ENCODE assay signal across 8 cellular contexts in the genomic region with DNA sequence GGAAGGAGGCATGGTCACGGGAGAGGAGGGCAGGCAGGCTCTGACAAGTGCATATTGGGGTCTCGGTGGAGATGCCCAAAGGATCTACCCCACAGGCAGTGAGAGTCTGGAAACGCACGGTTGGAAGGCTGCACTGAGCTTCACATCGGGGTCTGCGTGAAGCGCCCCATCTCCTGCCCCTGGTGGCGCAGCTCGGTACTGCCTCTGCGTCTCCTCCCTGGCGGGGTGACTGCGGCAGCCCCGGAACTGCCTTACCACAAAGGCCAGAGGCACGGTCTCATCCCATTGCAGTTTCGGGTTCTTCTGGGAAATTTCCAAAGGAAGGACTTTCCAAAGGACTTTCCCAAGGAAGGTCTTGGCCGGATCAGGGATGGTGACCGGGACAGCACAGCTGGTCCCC.
A peak's percentile ranks its signal among the peaks of the same experiment; 100 is the strongest.
DNase-seq lines count a peak whose midpoint lies in the region; ATAC-seq, FAIRE-seq and TF ChIP-seq lines count a peak whose summit lies in the region.

No MANE protein-coding gene starts in this region.

- H3K36me3 ChIP-seq in keratinocyte (ENCODE audit: control insufficient read depth in 2 of 2, extremely low read depth in 1 of 2, insufficient read depth in 2 of 2, low read length in 2 of 2): no peaks in the 10 kb centered on the region

- no peaks in the 10 kb centered on the region for H3K27me3 ChIP-seq in keratinocyte (ENCODE audit: control insufficient read depth, extremely low read depth, insufficient read depth, low read length)

- H3K4me2 ChIP-seq in keratinocyte (ENCODE audit: control insufficient read depth, extremely low read depth, insufficient read depth, low read depth, low read length): no peak overlapping the region

- no peaks in the 10 kb centered on the region for H3K79me2 ChIP-seq in keratinocyte (ENCODE audit: control insufficient read depth, insufficient read depth, low read length)

- no peaks in the 10 kb centered on the region for H4K20me1 ChIP-seq in keratinocyte (ENCODE audit: control insufficient read depth, extremely low read depth, insufficient read depth, low read length)

- H3K9ac ChIP-seq in keratinocyte (ENCODE audit: control insufficient read depth, extremely low read depth, insufficient read depth, low read length): no peak overlapping the region

- no peak overlapping the region for H2AFZ ChIP-seq in keratinocyte (ENCODE audit: control insufficient read depth, low read length)

- no peaks in the 10 kb centered on the region for H3K36me3 Mint-ChIP-seq in stimulated activated naive B cell treated with anti-CD40 and anti-IgM and Interleukin-4, amounts not matched to agents 10 μg/mL and 1 μg/mL and 100 μg/mL, for 72 hours

- no peak overlapping the region for H3K27ac Mint-ChIP-seq in stimulated activated naive B cell treated with anti-CD40 and anti-IgM and Interleukin-4, amounts not matched to agents 10 μg/mL and 1 μg/mL and 100 μg/mL, for 72 hours

- dilution Hi-C loops in keratinocyte (cut with MboI; ENCODE audit: extremely low pct_ligation_motif_present, low sequenced_read_pairs): no loop called here

- no peaks in the 10 kb centered on the region for H3K4me1 Mint-ChIP-seq in stimulated activated naive B cell treated with anti-CD40 and anti-IgM and Interleukin-4, amounts not matched to agents 10 μg/mL and 1 μg/mL and 100 μg/mL, for 72 hours

- no peaks in the 10 kb centered on the region for H3K9me1 ChIP-seq in keratinocyte (ENCODE audit: control insufficient read depth, extremely low read depth, insufficient read depth, low read length)

- no peak overlapping the region for H3K4me3 Mint-ChIP-seq in stimulated activated naive B cell treated with anti-CD40 and anti-IgM and Interleukin-4, amounts not matched to agents 10 μg/mL and 1 μg/mL and 100 μg/mL, for 72 hours

- no peaks in the 10 kb centered on the region for H3K4me1 ChIP-seq in keratinocyte (ENCODE audit: control insufficient read depth, extremely low read depth, insufficient read depth, low read length)

- ATAC-seq in stimulated activated naive B cell treated with anti-CD40 and anti-IgM and Interleukin-4, amounts not matched to agents 10 μg/mL and 1 μg/mL and 100 μg/mL, for 72 hours (replicated peaks): peak; percentile 65 to 69

- H3K27me3 Mint-ChIP-seq in stimulated activated naive B cell treated with anti-CD40 and anti-IgM and Interleukin-4, amounts not matched to agents 10 μg/mL and 1 μg/mL and 100 μg/mL, for 72 hours: peaks cover 47% of the 10 kb centered on the region in 2 donors

- no peaks in the 10 kb centered on the region for H3K9me3 Mint-ChIP-seq in stimulated activated naive B cell treated with anti-CD40 and anti-IgM and Interleukin-4, amounts not matched to agents 10 μg/mL and 1 μg/mL and 100 μg/mL, for 72 hours

- TF ChIP-seq CTCF in keratinocyte (optimal IDR thresholded peaks at IDR 0.05 in 1 of 3, IDR thresholded peaks at IDR 0.05 in 1 of 3, conservative IDR thresholded peaks at IDR 0.05 in 1 of 3; ENCODE audit: extremely low read depth in 1 of 3, insufficient read depth in 2 of 3, low read length in 3 of 3): peak; percentile 36 to 85 (median 36)

- no peak overlapping the region for H3K27ac ChIP-seq in keratinocyte (ENCODE audit: control insufficient read depth, insufficient read depth, low read length)

- H3K4me3 ChIP-seq in keratinocyte (ENCODE audit: control insufficient read depth in 2 of 3, extremely low read depth in 1 of 3, insufficient read depth in 2 of 3, low read depth in 1 of 3, low read length in 3 of 3): no peak overlapping the region

- no peaks in the 10 kb centered on the region for H3K9me3 ChIP-seq in keratinocyte (ENCODE audit: control insufficient read depth, low read depth, low read length)

- FAIRE-seq in keratinocyte (lab: Jason Lieb, UNC): no peak

- DNase-seq in DMS53 (lab: John Stamatoyannopoulos, UW) (peak; percentile 11), DMS53 treated with DMSO at 0.1 percent for 48 hours (lab: John Stamatoyannopoulos, UW; ENCODE audit: unreplicated experiment) (no peak), keratinocyte (ENCODE audit: low read depth, low spot score) (no peak), NCI-H2227 (lab: John Stamatoyannopoulos, UW; ENCODE audit: unreplicated experiment) (no peak), foreskin melanocyte (no peak), hippocampal formation (lab: John Stamatoyannopoulos, UW) (no peak)
- DNase-seq in activated CD8-positive, alpha-beta memory T cell treated with anti-CD3 and anti-CD28 coated beads for 24 hours: peak; percentile 79
- DNase-seq in stimulated activated naive B cell treated with anti-CD40 and anti-IgM and Interleukin-4, amounts not matched to agents 10 μg/mL and 1 μg/mL and 100 μg/mL, for 72 hours: peak; percentile 15

Comparison
In these comparisons a context has a peak if more than half of its experiments do, and no peak if none do; other contexts are left out.
1. DNase-seq: peak in DMS53 (single experiment), activated CD8-positive, alpha-beta memory T cell treated with anti-CD3 and anti-CD28 coated beads for 24 hours (single experiment) and stimulated activated naive B cell treated with anti-CD40 and anti-IgM and Interleukin-4, amounts not matched to agents 10 μg/mL and 1 μg/mL and 100 μg/mL, for 72 hours (single experiment); none in DMS53 treated with DMSO at 0.1 percent for 48 hours (single experiment), keratinocyte (single experiment), NCI-H2227 (single experiment), foreskin melanocyte (single experiment) and hippocampal formation (0 of 2).